In genomic region chr19:12789904-12790619, GRCh38 we compare ENCODE assay signal across 8 cellular contexts. TPM values are rescaled to one million over a fixed set of nuclear protein-coding genes. Genes with fewer than 3 reads are reported as not detected.
DNase-seq lines count a peak whose midpoint lies in the region; ATAC-seq and TF ChIP-seq lines count a peak whose summit lies in the region.

No MANE protein-coding gene starts in this region.

- H3K27ac Mint-ChIP-seq in activated T-helper 17 cell treated with anti-CD3 and anti-CD28 coated beads, Interleukin-2, amount 50 U/mL, for 72 hours: peak overlapping the region; percentile 98
- peak overlapping the region; percentile 97 to 100 (median 100) for H3K27ac Mint-ChIP-seq in naive thymus-derived CD4-positive, alpha-beta T cell
- H3K27ac Mint-ChIP-seq in stimulated activated naive B cell treated with anti-CD40 and anti-IgM and Interleukin-4, amounts not matched to agents 10 μg/mL and 1 μg/mL and 100 μg/mL, for 72 hours: peak overlapping the region; percentile 100

- H4K20me1 ChIP-seq in fibroblast of lung (ENCODE audit: control insufficient read depth, extremely low read depth, insufficient read depth, low read length): no peaks in the 10 kb centered on the region

- H2AFZ ChIP-seq in fibroblast of lung (ENCODE audit: low read length): no peak overlapping the region

- H3K9me3 ChIP-seq in fibroblast of lung (ENCODE audit: control insufficient read depth, insufficient read depth, low read depth, low read length): no peaks in the 10 kb centered on the region
- H3K9me3 ChIP-seq in naive thymus-derived CD4-positive, alpha-beta T cell (ENCODE audit: control insufficient read depth in 2 of 3, low read length in 3 of 3): no peaks in the 10 kb centered on the region

- CTCF ChIA-PET in naive thymus-derived CD4-positive, alpha-beta T cell (lab: Charles Lee): interaction anchor here (0.8 to 3.7 kb wide), 4 partner anchors 7 to 13 kb away, joined by 3 to 71 read pairs (median 23); partner anchors contain the start of gene HOOK2

- H3K36me3 ChIP-seq in fibroblast of lung (ENCODE audit: control insufficient read depth, insufficient read depth, low read length): peaks cover 2% of the 10 kb centered on the region
- H3K36me3 ChIP-seq in naive thymus-derived CD4-positive, alpha-beta T cell (ENCODE audit: control insufficient read depth in 2 of 3, insufficient read depth in 3 of 3, low read length in 3 of 3): peaks cover 0 to 20% (median 0%) of the 10 kb centered on the region in 3 experiments

- peaks cover 5% of the 10 kb centered on the region for H3K4me1 Mint-ChIP-seq in activated T-helper 17 cell treated with anti-CD3 and anti-CD28 coated beads, Interleukin-2, amount 50 U/mL, for 72 hours
- peaks cover 19 to 37% (median 30%) of the 10 kb centered on the region in 7 donors for H3K4me1 Mint-ChIP-seq in naive thymus-derived CD4-positive, alpha-beta T cell
- H3K4me1 Mint-ChIP-seq in stimulated activated naive B cell treated with anti-CD40 and anti-IgM and Interleukin-4, amounts not matched to agents 10 μg/mL and 1 μg/mL and 100 μg/mL, for 72 hours: peaks cover 33 to 48% of the 10 kb centered on the region in 2 donors

- H3K4me3 Mint-ChIP-seq in activated T-helper 17 cell treated with anti-CD3 and anti-CD28 coated beads, Interleukin-2, amount 50 U/mL, for 72 hours: peak overlapping the region; percentile 97
- H3K4me3 Mint-ChIP-seq in naive thymus-derived CD4-positive, alpha-beta T cell: peak overlapping the region; percentile 89 to 98 (median 94)
- H3K4me3 Mint-ChIP-seq in stimulated activated naive B cell treated with anti-CD40 and anti-IgM and Interleukin-4, amounts not matched to agents 10 μg/mL and 1 μg/mL and 100 μg/mL, for 72 hours: peak overlapping the region; percentile 96 to 100

- TF ChIP-seq CTCF in fibroblast of lung (conservative IDR thresholded peaks at IDR 0.05 in 1 of 2, IDR thresholded peaks at IDR 0.05 in 1 of 2; ENCODE audit: low read depth in 1 of 2, low read length in 2 of 2): no peak

- POLR2A ChIA-PET in naive thymus-derived CD4-positive, alpha-beta T cell (lab: Charles Lee): interaction anchor here (0.6 to 8.4 kb wide), 12 partner anchors 10 to 1734 kb away, joined by 3 to 621 read pairs (median 12); partner anchors contain the start of genes CALR, GCDH, GET3 and HOOK2

- peaks cover 20% of the 10 kb centered on the region for H3K79me2 ChIP-seq in fibroblast of lung (ENCODE audit: control insufficient read depth, insufficient read depth, low read length)

- peak overlapping the region; percentile 81 for H3K9ac ChIP-seq in fibroblast of lung (ENCODE audit: insufficient read depth, low read length)

- H3K27me3 ChIP-seq in fibroblast of lung (ENCODE audit: control insufficient read depth, insufficient read depth, low read length): no peaks in the 10 kb centered on the region
- H3K27me3 ChIP-seq in naive thymus-derived CD4-positive, alpha-beta T cell (ENCODE audit: control insufficient read depth in 2 of 2, insufficient read depth in 2 of 2, low read length in 2 of 2): no peaks in the 10 kb centered on the region

- intact Hi-C loops in naive thymus-derived CD4-positive, alpha-beta T cell (cut with micrococcal nuclease): loop anchor here (1.0 to 5.0 kb wide), 10 partner anchors 8 to 1698 kb away; partner anchors contain the start of genes CALR (in 2 of the 2), DHPS (in 1 of the 2), IER2 (in 1 of the 2) and STX10 (in 1 of the 2)

- peak; percentile 31 for ATAC-seq in GM21717 (IDR thresholded peaks at IDR 0.05; ENCODE audit: unreplicated experiment)
- ATAC-seq in activated T-helper 17 cell treated with anti-CD3 and anti-CD28 coated beads, Interleukin-2, amount 50 U/mL, for 72 hours (replicated peaks): peak; percentile 62
- peak; percentile 48 for ATAC-seq in naive thymus-derived CD4-positive, alpha-beta T cell
- peak; percentile 49 to 53 for ATAC-seq in stimulated activated naive B cell treated with anti-CD40 and anti-IgM and Interleukin-4, amounts not matched to agents 10 μg/mL and 1 μg/mL and 100 μg/mL, for 72 hours (replicated peaks)

- peak; percentile 77 for DNase-seq in DMS153 treated with DMSO at 0.1 percent for 48 hours (lab: John Stamatoyannopoulos, UW; ENCODE audit: unreplicated experiment)
- peak; percentile 98 for DNase-seq in KBM-7
- peak; percentile 97 for DNase-seq in RPMI7951 (ENCODE audit: low read depth)
- DNase-seq in fibroblast of lung (ENCODE audit: low read depth in 2 of 2): peak; percentile 96
- peak; percentile 80 to 97 (median 83) for DNase-seq in naive thymus-derived CD4-positive, alpha-beta T cell
- peak; percentile 99 for DNase-seq in stimulated activated naive B cell treated with anti-CD40 and anti-IgM and Interleukin-4, amounts not matched to agents 10 μg/mL and 1 μg/mL and 100 μg/mL, for 72 hours

- H3K27me3 Mint-ChIP-seq in activated T-helper 17 cell treated with anti-CD3 and anti-CD28 coated beads, Interleukin-2, amount 50 U/mL, for 72 hours: no peaks in the 10 kb centered on the region
- peaks cover 0 to 2% (median 0%) of the 10 kb centered on the region in 5 donors for H3K27me3 Mint-ChIP-seq in naive thymus-derived CD4-positive, alpha-beta T cell
- H3K27me3 Mint-ChIP-seq in stimulated activated naive B cell treated with anti-CD40 and anti-IgM and Interleukin-4, amounts not matched to agents 10 μg/mL and 1 μg/mL and 100 μg/mL, for 72 hours: no peaks in the 10 kb centered on the region

- peak overlapping the region; percentile 1 to 96 (median 36) for H3K4me3 ChIP-seq in fibroblast of lung (replicated peaks in 1 of 4; ENCODE audit: control extremely low read depth in 1 of 4, insufficient read depth in 1 of 4, low read depth in 3 of 4, low read length in 4 of 4)
- peak overlapping the region; percentile 98 for H3K4me3 ChIP-seq in naive thymus-derived CD4-positive, alpha-beta T cell (ENCODE audit: low read length)

- no peaks in the 10 kb centered on the region for H3K9me3 Mint-ChIP-seq in activated T-helper 17 cell treated with anti-CD3 and anti-CD28 coated beads, Interleukin-2, amount 50 U/mL, for 72 hours
- H3K9me3 Mint-ChIP-seq in naive thymus-derived CD4-positive, alpha-beta T cell: peaks cover 0 to 27% (median 0%) of the 10 kb centered on the region in 11 donors
- no peaks in the 10 kb centered on the region for H3K9me3 Mint-ChIP-seq in stimulated activated naive B cell treated with anti-CD40 and anti-IgM and Interleukin-4, amounts not matched to agents 10 μg/mL and 1 μg/mL and 100 μg/mL, for 72 hours

- peaks cover 25% of the 10 kb centered on the region for H3K4me1 ChIP-seq in fibroblast of lung (ENCODE audit: control insufficient read depth, extremely low read depth, insufficient read depth, low read length)
- H3K4me1 ChIP-seq in naive thymus-derived CD4-positive, alpha-beta T cell (ENCODE audit: control insufficient read depth in 2 of 2, insufficient read depth in 2 of 2, low read length in 2 of 2): peaks cover 42% of the 10 kb centered on the region in 2 donors

- in situ Hi-C loops in KBM-7 (cut with MboI; ENCODE audit: low pct_unique_long_range_greater_than_20kb, low sequenced_read_pairs): no loop called here

- peak overlapping the region; percentile 97 for H3K4me2 ChIP-seq in fibroblast of lung (ENCODE audit: extremely low read depth, insufficient read depth, low read length)

- H3K27ac ChIP-seq in fibroblast of lung (ENCODE audit: insufficient read depth, low read length): peak overlapping the region; percentile 97
- H3K27ac ChIP-seq in naive thymus-derived CD4-positive, alpha-beta T cell (ENCODE audit: low read depth, low read length): peak overlapping the region; percentile 99

- H3K36me3 Mint-ChIP-seq in activated T-helper 17 cell treated with anti-CD3 and anti-CD28 coated beads, Interleukin-2, amount 50 U/mL, for 72 hours (ENCODE audit: low read depth): peaks cover 50% of the 10 kb centered on the region
- H3K36me3 Mint-ChIP-seq in naive thymus-derived CD4-positive, alpha-beta T cell: peaks cover 0 to 6% (median 0%) of the 10 kb centered on the region in 5 donors
- H3K36me3 Mint-ChIP-seq in stimulated activated naive B cell treated with anti-CD40 and anti-IgM and Interleukin-4, amounts not matched to agents 10 μg/mL and 1 μg/mL and 100 μg/mL, for 72 hours: peaks cover 19 to 20% of the 10 kb centered on the region in 2 donors

RNA-seq across cellular contexts. Expression of gene JUNB, which starts 1.2 kb away (rescaled TPM):
- total RNA-seq in RPMI7951 (2014; rRNA removed; shearing (Covaris generic)): 44.1 and 61.9 TPM in 2 replicates
- total RNA-seq in activated T-helper 17 cell treated with anti-CD3 and anti-CD28 coated beads, Interleukin-2, amount 50 U/mL, for 72 hours: 100 to 1,000 TPM; 328 to 586 TPM
- 108 and 118 TPM in 2 replicates for total RNA-seq in fibroblast of lung
- 20.2 and 93.3 TPM in 2 replicates for polyA plus RNA-seq in fibroblast of lung
- 42.3 and 166 TPM in 2 replicates for polyA plus RNA-seq in fibroblast of lung (2012)
- polyA minus RNA-seq in fibroblast of lung (ENCODE audit: low replicate concordance): 11.2 and 12.8 TPM in 2 replicates
- total RNA-seq in naive thymus-derived CD4-positive, alpha-beta T cell: 1,000 to 10,000 TPM in 2 of 5 experiments, 100 to 1,000 TPM in 3; 107 to 2,198 (median 203) TPM
- 1,000 to 10,000 TPM in 1 of 2 donors, 100 to 1,000 TPM in 1; 690 to 1,125 TPM for polyA plus RNA-seq in naive thymus-derived CD4-positive, alpha-beta T cell

RNA-seq across cellular contexts. Expression of gene PRDX2, which starts 11.5 kb away (rescaled TPM):
- total RNA-seq in RPMI7951 (2014; rRNA removed; shearing (Covaris generic)): 443 and 513 TPM in 2 replicates
- 100 to 1,000 TPM; 307 to 415 TPM for total RNA-seq in activated T-helper 17 cell treated with anti-CD3 and anti-CD28 coated beads, Interleukin-2, amount 50 U/mL, for 72 hours
- total RNA-seq in fibroblast of lung: 166 and 228 TPM in 2 replicates
- 186 and 294 TPM in 2 replicates for polyA plus RNA-seq in fibroblast of lung
- polyA plus RNA-seq in fibroblast of lung (2012): 216 and 316 TPM in 2 replicates
- polyA minus RNA-seq in fibroblast of lung (ENCODE audit: low replicate concordance): 512 and 667 TPM in 2 replicates
- total RNA-seq in naive thymus-derived CD4-positive, alpha-beta T cell: 100 to 1,000 TPM in 3 of 5 experiments, 10 to 100 TPM in 2; 75.1 to 297 (median 117) TPM
- 100 to 1,000 TPM; 313 to 359 TPM for polyA plus RNA-seq in naive thymus-derived CD4-positive, alpha-beta T cell

RNA-seq across cellular contexts. Expression of gene THSD8, which starts 11.8 kb away (rescaled TPM):
- total RNA-seq in RPMI7951 (2014; rRNA removed; shearing (Covaris generic)): not detected in 2 replicates
- 10 to 100 TPM; 25.5 to 32.7 TPM for total RNA-seq in activated T-helper 17 cell treated with anti-CD3 and anti-CD28 coated beads, Interleukin-2, amount 50 U/mL, for 72 hours
- 0.51 TPM in 1 of 2 replicates, not detected in the other for total RNA-seq in fibroblast of lung
- 2.8 TPM in 1 of 2 replicates, not detected in the other for polyA plus RNA-seq in fibroblast of lung
- 6.9 and 25.0 TPM in 2 replicates for polyA plus RNA-seq in fibroblast of lung (2012)
- polyA minus RNA-seq in fibroblast of lung (ENCODE audit: low replicate concordance): 4.7 and 18.1 TPM in 2 replicates
- total RNA-seq in naive thymus-derived CD4-positive, alpha-beta T cell: 10 to 100 TPM in 1 of 5 experiments, 1 to 10 TPM in 2, under 1 TPM in 1, not detected in 1; 0.80 to 18.9 (median 2.1) TPM
- not detected for polyA plus RNA-seq in naive thymus-derived CD4-positive, alpha-beta T cell

RNA-seq across cellular contexts. Expression of gene HOOK2, which starts 14.7 kb away (rescaled TPM):
- total RNA-seq in RPMI7951 (2014; rRNA removed; shearing (Covaris generic)): 4.0 and 9.0 TPM in 2 replicates
- total RNA-seq in activated T-helper 17 cell treated with anti-CD3 and anti-CD28 coated beads, Interleukin-2, amount 50 U/mL, for 72 hours: 10 to 100 TPM; 22.5 to 44.4 TPM
- total RNA-seq in fibroblast of lung: 16.4 and 26.6 TPM in 2 replicates
- polyA plus RNA-seq in fibroblast of lung: 6.6 TPM in 2 replicates
- 9.9 and 10.9 TPM in 2 replicates for polyA plus RNA-seq in fibroblast of lung (2012)
- polyA minus RNA-seq in fibroblast of lung (ENCODE audit: low replicate concordance): 4.9 and 6.9 TPM in 2 replicates
- total RNA-seq in naive thymus-derived CD4-positive, alpha-beta T cell: 10 to 100 TPM; 16.6 to 37.5 (median 22.3) TPM
- polyA plus RNA-seq in naive thymus-derived CD4-positive, alpha-beta T cell: 1 to 10 TPM; 4.0 to 5.3 TPM

RNA-seq across cellular contexts. Expression of gene RNASEH2A, which starts 16.3 kb away (rescaled TPM):
- 83.6 and 99.1 TPM in 2 replicates for total RNA-seq in RPMI7951 (2014; rRNA removed; shearing (Covaris generic))
- total RNA-seq in activated T-helper 17 cell treated with anti-CD3 and anti-CD28 coated beads, Interleukin-2, amount 50 U/mL, for 72 hours: 10 to 100 TPM; 30.1 to 53.5 TPM
- total RNA-seq in fibroblast of lung: 3.1 and 8.9 TPM in 2 replicates
- 14.3 and 51.3 TPM in 2 replicates for polyA plus RNA-seq in fibroblast of lung
- polyA plus RNA-seq in fibroblast of lung (2012): 9.5 and 31.1 TPM in 2 replicates
- polyA minus RNA-seq in fibroblast of lung (ENCODE audit: low replicate concordance): 3.1 and 26.3 TPM in 2 replicates
- 10 to 100 TPM in 2 of 5 experiments, 1 to 10 TPM in 3; 1.6 to 30.9 (median 9.3) TPM for total RNA-seq in naive thymus-derived CD4-positive, alpha-beta T cell
- polyA plus RNA-seq in naive thymus-derived CD4-positive, alpha-beta T cell: 10 to 100 TPM; 20.3 to 20.4 TPM

Comparison
In these comparisons a context has a peak if more than half of its experiments do, and no peak if none do; other contexts are left out.
1. Peak in every context shown above with its lines: DNase-seq, ATAC-seq, H3K4me3 ChIP-seq and H3K27ac ChIP-seq.